In genomic region chr1:114063544-114063943, GRCh38 we compare ENCODE assay signal across 25 cellular contexts.
"Had no signal": no experiment of that assay in that cellular context is flagged by ENCODE, and none has a peak within 500 bp of the region (broad histone marks: within the 10 kb centered on the region; RNA-seq: fewer than 3 reads in every experiment).

No MANE protein-coding gene starts in this region.

- ATAC-seq: esophagus mucosa; gastroesophageal sphincter; left cardiac atrium; lower lobe of right lung; natural killer cell treated with Interleukin-12 subunit alpha and Interleukin-12 subunit beta and Interleukin-15 and Interleukin-18, amount 100 ng/mL, for 72 hours; right cardiac atrium; stimulated activated naive CD8-positive, alpha-beta T cell treated with anti-CD3 and anti-CD28 coated beads, Interleukin-15, Interleukin-2, amounts not matched to agents 100 U/mL and 50 U/mL, for 24 hours had no signal

- H3K4me3 ChIP-seq: gastroesophageal sphincter, hepatocyte, left ventricle myocardium inferior, lower lobe of right lung, pancreas, suprapubic skin, thyroid gland had no signal

- H3K4me1 Mint-ChIP-seq: memory B cell had no signal

- H3K36me3 Mint-ChIP-seq: memory B cell, type B pancreatic cell had no signal

- H3K27ac Mint-ChIP-seq: memory B cell; natural killer cell treated with Interleukin-12 subunit alpha and Interleukin-12 subunit beta and Interleukin-15 and Interleukin-18, amount 100 ng/mL, for 72 hours; progenitor cell of endocrine pancreas; type B pancreatic cell had no signal

- H3K4me3 Mint-ChIP-seq: memory B cell; natural killer cell treated with Interleukin-12 subunit alpha and Interleukin-12 subunit beta and Interleukin-15 and Interleukin-18, amount 100 ng/mL, for 72 hours; type B pancreatic cell had no signal

- FAIRE-seq: endometrium, kidney, pancreas, small intestine, urothelium cell line had no signal

- DNase-seq: cortex of kidney; effector memory CD4-positive, alpha-beta T cell; head of caudate nucleus; kidney; left cardiac atrium; left ventricle myocardium inferior; lower lobe of right lung; midbrain; occipital lobe; pancreas; right cardiac atrium; small intestine; stimulated activated CD4-positive, alpha-beta T cell treated with anti-CD3 and anti-CD28 coated beads, Interleukin-12 subunit alpha, Interleukin-12 subunit beta, amount 100 ng/mL, for 4 hours; stimulated activated naive CD8-positive, alpha-beta T cell treated with anti-CD3 and anti-CD28 coated beads, Interleukin-15, Interleukin-2, amounts not matched to agents 100 U/mL and 50 U/mL, for 24 hours; thyroid gland had no signal

- H3K9me3 Mint-ChIP-seq: natural killer cell treated with Interleukin-12 subunit alpha and Interleukin-12 subunit beta and Interleukin-15 and Interleukin-18, amount 100 ng/mL, for 72 hours; type B pancreatic cell had no signal

- H3K9me3 ChIP-seq: left ventricle myocardium inferior, lower lobe of right lung, pancreas, suprapubic skin, thyroid gland had no signal

- H3K36me3 ChIP-seq: gastroesophageal sphincter, left ventricle myocardium inferior, lower lobe of right lung, pancreas, suprapubic skin, thyroid gland had no signal

- H3K27ac ChIP-seq: gastroesophageal sphincter, hepatocyte, left ventricle myocardium inferior, lower lobe of right lung, pancreas, suprapubic skin, thyroid gland had no signal

- H3K27me3 Mint-ChIP-seq: progenitor cell of endocrine pancreas had no signal
